In the genomic region with DNA sequence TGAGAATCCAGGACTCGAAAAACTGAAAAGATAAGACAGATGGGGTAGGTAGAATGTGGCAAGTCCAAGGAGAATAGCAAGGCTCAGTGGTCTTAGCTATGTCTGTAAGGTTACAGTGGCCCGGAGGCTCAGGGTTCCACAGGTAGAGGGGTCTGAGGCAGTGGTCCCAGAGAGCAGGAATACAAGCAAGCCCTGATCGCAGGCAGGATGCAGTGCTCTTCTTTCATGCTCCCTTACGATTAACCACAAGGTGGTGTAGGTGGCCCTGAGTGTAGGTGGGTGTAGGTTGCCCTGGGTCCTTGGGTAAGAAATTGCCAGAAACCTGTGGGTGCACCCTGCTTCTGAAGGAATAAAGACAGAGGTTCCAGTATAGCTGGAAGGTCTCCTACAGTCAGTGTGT, we compare ENCODE assay signal across 15 cellular contexts.
A peak's percentile ranks its signal among the peaks of the same experiment; 100 is the strongest.
DNase-seq lines count a peak whose midpoint lies in the region; ATAC-seq and TF ChIP-seq lines count a peak whose summit lies in the region.
"Had no signal": no experiment of that assay in that cellular context is flagged by ENCODE, and none has a peak within 500 bp of the region (broad histone marks: within the 10 kb centered on the region; RNA-seq: fewer than 3 reads in every experiment).

No MANE protein-coding gene starts in this region.

- no peaks in the 10 kb centered on the region for H3K79me2 ChIP-seq in DND-41 (ENCODE audit: insufficient read depth, low read length)

- POLR2A ChIA-PET in CD4-positive, alpha-beta T cell (lab: Charles Lee): no interaction called here

- no peak for TF ChIP-seq EP300 in transverse colon (IDR thresholded peaks at IDR 0.05; ENCODE audit: low read depth)

- no peak overlapping the region for H3K4me2 ChIP-seq in DND-41 (ENCODE audit: insufficient read depth, low read length)

- H3K9me3 Mint-ChIP-seq in mesothelial cell of epicardium: peaks cover 4% of the 10 kb centered on the region
- H3K9me3 Mint-ChIP-seq in CD4-positive, alpha-beta T cell: no peaks in the 10 kb centered on the region

- H3K9me3 ChIP-seq in DND-41 (ENCODE audit: insufficient read depth, low read length, severe bottlenecking) (no peaks in the 10 kb centered on the region), transverse colon (no peaks in the 10 kb centered on the region)
- no peaks in the 10 kb centered on the region for H3K9me3 ChIP-seq in CD4-positive, alpha-beta T cell (ENCODE audit: control insufficient read depth, low read length)
- H3K9me3 ChIP-seq: tibial nerve had no signal

- H3K4me3 ChIP-seq in DND-41 (ENCODE audit: low read depth in 1 of 2, low read length in 2 of 2) (no peak overlapping the region), transverse colon (no peak overlapping the region)
- H3K4me3 ChIP-seq: tibial nerve had no signal

- no peaks in the 10 kb centered on the region for H3K27me3 ChIP-seq in DND-41 (ENCODE audit: insufficient read depth, low read length, poor library complexity)
- peaks cover 6% of the 10 kb centered on the region for H3K27me3 ChIP-seq in CD4-positive, alpha-beta T cell (ENCODE audit: control insufficient read depth, insufficient read depth, low read length)
- no peaks in the 10 kb centered on the region for H3K27me3 ChIP-seq in transverse colon
- H3K27me3 ChIP-seq: tibial nerve had no signal

- in situ Hi-C loops in transverse colon (cut with MboI; ENCODE audit: low pct_ligation_motif_present in 1 of 4, low pct_unique_long_range_greater_than_20kb in 1 of 4, low sequenced_read_pairs in 3 of 4): no loop called here

- ATAC-seq in DND-41 (ENCODE audit: insufficient read depth, low read depth): no peak
- ATAC-seq in esophagus mucosa: peak; percentile 27
- ATAC-seq in CD4-positive, alpha-beta T cell (ENCODE audit: poor library complexity): no peak
- ATAC-seq: activated CD8-positive, alpha-beta memory T cell treated with anti-CD3 and anti-CD28 coated beads, Interleukin-2, amount 10 ng/mL, durations not matched to agents 7 days and 5 days; left lobe of liver had no signal

- H3K4me1 ChIP-seq in DND-41 (ENCODE audit: insufficient read depth, low read length) (no peaks in the 10 kb centered on the region), transverse colon (no peaks in the 10 kb centered on the region)

- H3K27ac Mint-ChIP-seq in mesothelial cell of epicardium: no peak overlapping the region
- H3K27ac Mint-ChIP-seq in CD4-positive, alpha-beta T cell: no peak overlapping the region
- H3K27ac Mint-ChIP-seq: activated CD8-positive, alpha-beta memory T cell treated with anti-CD3 and anti-CD28 coated beads, Interleukin-2, amount 10 ng/mL, durations not matched to agents 7 days and 5 days had no signal

- CTCF ChIA-PET in CD4-positive, alpha-beta T cell (lab: Charles Lee): no interaction called here

- H3K27ac ChIP-seq in 22Rv1 (no peak overlapping the region), DND-41 (ENCODE audit: low read length) (no peak overlapping the region), transverse colon (no peak overlapping the region)
- no peak overlapping the region for H3K27ac ChIP-seq in CD4-positive, alpha-beta T cell (ENCODE audit: low read depth, low read length)
- H3K27ac ChIP-seq: VCaP had no signal

- H3K4me1 Mint-ChIP-seq in mesothelial cell of epicardium: peaks cover 37% of the 10 kb centered on the region
- H3K4me1 Mint-ChIP-seq in CD4-positive, alpha-beta T cell (ENCODE audit: low read depth): no peaks in the 10 kb centered on the region
- H3K4me1 Mint-ChIP-seq: activated CD8-positive, alpha-beta memory T cell treated with anti-CD3 and anti-CD28 coated beads, Interleukin-2, amount 10 ng/mL, durations not matched to agents 7 days and 5 days had no signal

- no peak overlapping the region for H3K4me3 Mint-ChIP-seq in mesothelial cell of epicardium
- H3K4me3 Mint-ChIP-seq in CD4-positive, alpha-beta T cell: no peak overlapping the region
- H3K4me3 Mint-ChIP-seq: activated CD8-positive, alpha-beta memory T cell treated with anti-CD3 and anti-CD28 coated beads, Interleukin-2, amount 10 ng/mL, durations not matched to agents 7 days and 5 days had no signal

- H3K36me3 Mint-ChIP-seq in mesothelial cell of epicardium: no peaks in the 10 kb centered on the region
- no peaks in the 10 kb centered on the region for H3K36me3 Mint-ChIP-seq in CD4-positive, alpha-beta T cell (ENCODE audit: low read depth)
- H3K36me3 Mint-ChIP-seq: activated CD8-positive, alpha-beta memory T cell treated with anti-CD3 and anti-CD28 coated beads, Interleukin-2, amount 10 ng/mL, durations not matched to agents 7 days and 5 days had no signal

- H3K36me3 ChIP-seq in DND-41 (ENCODE audit: insufficient read depth, low read length): no peaks in the 10 kb centered on the region
- no peaks in the 10 kb centered on the region for H3K36me3 ChIP-seq in transverse colon
- H3K36me3 ChIP-seq: tibial nerve had no signal

- intact Hi-C loops in CD4-positive, alpha-beta T cell (cut with DNase I, micrococcal nuclease): no loop called here
- intact Hi-C loops in transverse colon (cut with DNase I; ENCODE audit: low total_unique reads): no loop called here

- H3K27me3 Mint-ChIP-seq in mesothelial cell of epicardium (ENCODE audit: low read depth): no peaks in the 10 kb centered on the region
- peaks cover 31% of the 10 kb centered on the region for H3K27me3 Mint-ChIP-seq in CD4-positive, alpha-beta T cell

- TF ChIP-seq CTCF in 22Rv1 (IDR thresholded peaks at IDR 0.05): peak; percentile 22; the same call in 1 of the 2 replicates
- peak; percentile 21 for TF ChIP-seq CTCF in DND-41 (IDR thresholded peaks at IDR 0.05; ENCODE audit: borderline replicate concordance, extremely low read depth, low read length, poor library complexity, severe bottlenecking)
- no peak for TF ChIP-seq CTCF in mesothelial cell of epicardium (IDR thresholded peaks at IDR 0.05; ENCODE audit: unreplicated experiment)
- no peak for TF ChIP-seq CTCF in CD4-positive, alpha-beta T cell (IDR thresholded peaks at IDR 0.05)
- TF ChIP-seq CTCF in transverse colon (IDR thresholded peaks at IDR 0.05): peak in 1 of 5 experiments; percentile 2

- DNase-seq in DND-41 (no peak), NCI-H524 treated with DMSO at 0.1 percent for 48 hours (lab: John Stamatoyannopoulos, UW) (peak; percentile 23), mesothelial cell of epicardium (ENCODE audit: low spot score in 2 of 2, unreplicated experiment in 2 of 2) (no peak), dedifferentiated amniotic fluid mesenchymal stem cell (ENCODE audit: extremely low spot score) (no peak), transverse colon (no peak)
- no peak for DNase-seq in CD4-positive, alpha-beta T cell
- DNase-seq: activated CD8-positive, alpha-beta memory T cell treated with anti-CD3 and anti-CD28 coated beads, Interleukin-2, amount 10 ng/mL, durations not matched to agents 7 days and 5 days; activated naive CD4-positive, alpha-beta T cell treated with Interleukin-2 at 50 U/mL for 16 hours; NCI-H146; SW 1271 had no signal

- no peak overlapping the region for H2AFZ ChIP-seq in DND-41 (ENCODE audit: low read depth, low read length)

- no peaks in the 10 kb centered on the region for H4K20me1 ChIP-seq in DND-41 (ENCODE audit: insufficient read depth, low read length)

- H3K9ac ChIP-seq in DND-41 (ENCODE audit: low read depth, low read length): no peak overlapping the region

- WGBS in transverse colon (ENCODE audit: low coverage in 1 of 2), 2 donors: 77 to 87% methylated on average over 2 to 4 of the region's 4 CpGs

- no peak for TF ChIP-seq POLR2A in transverse colon (IDR thresholded peaks at IDR 0.05)

Comparison
In these comparisons a context has a peak if more than half of its experiments do, and no peak if none do; other contexts are left out.
1. CTCF ChIP-seq: peak in 22Rv1 (single experiment) and DND-41 (single experiment); none in mesothelial cell of epicardium (single experiment) and CD4-positive, alpha-beta T cell (single experiment).